1 cellular context compared by ENCODE assay signal in the genomic region with DNA sequence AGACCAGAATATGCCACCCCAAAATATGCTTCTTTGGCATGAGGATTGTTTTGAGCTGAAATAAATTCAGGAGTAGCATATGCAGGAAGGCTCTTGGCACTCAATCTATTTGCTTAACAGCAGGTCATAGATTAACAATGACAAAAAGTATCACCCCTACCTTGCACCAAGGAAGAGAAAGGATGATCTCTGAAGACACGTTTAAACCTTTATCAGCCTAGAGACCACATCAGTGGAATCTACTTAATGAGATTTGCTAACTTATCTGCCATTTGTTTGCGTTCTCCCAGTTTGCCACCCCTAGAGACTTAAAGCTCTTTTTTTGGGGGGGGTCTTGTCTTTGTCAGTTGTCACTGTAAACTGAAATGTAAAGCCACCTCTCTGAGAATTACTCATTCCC.
A peak's percentile ranks its signal among the peaks of the same experiment; 100 is the strongest.
TF ChIP-seq lines count a peak whose summit lies in the region.

No MANE protein-coding gene starts in this region.

TF ChIP-seq in GM23338, 12 proteins besides CTCF, POLR2A, EP300 and RAD21:
- TF ChIP-seq, protein P1, sequence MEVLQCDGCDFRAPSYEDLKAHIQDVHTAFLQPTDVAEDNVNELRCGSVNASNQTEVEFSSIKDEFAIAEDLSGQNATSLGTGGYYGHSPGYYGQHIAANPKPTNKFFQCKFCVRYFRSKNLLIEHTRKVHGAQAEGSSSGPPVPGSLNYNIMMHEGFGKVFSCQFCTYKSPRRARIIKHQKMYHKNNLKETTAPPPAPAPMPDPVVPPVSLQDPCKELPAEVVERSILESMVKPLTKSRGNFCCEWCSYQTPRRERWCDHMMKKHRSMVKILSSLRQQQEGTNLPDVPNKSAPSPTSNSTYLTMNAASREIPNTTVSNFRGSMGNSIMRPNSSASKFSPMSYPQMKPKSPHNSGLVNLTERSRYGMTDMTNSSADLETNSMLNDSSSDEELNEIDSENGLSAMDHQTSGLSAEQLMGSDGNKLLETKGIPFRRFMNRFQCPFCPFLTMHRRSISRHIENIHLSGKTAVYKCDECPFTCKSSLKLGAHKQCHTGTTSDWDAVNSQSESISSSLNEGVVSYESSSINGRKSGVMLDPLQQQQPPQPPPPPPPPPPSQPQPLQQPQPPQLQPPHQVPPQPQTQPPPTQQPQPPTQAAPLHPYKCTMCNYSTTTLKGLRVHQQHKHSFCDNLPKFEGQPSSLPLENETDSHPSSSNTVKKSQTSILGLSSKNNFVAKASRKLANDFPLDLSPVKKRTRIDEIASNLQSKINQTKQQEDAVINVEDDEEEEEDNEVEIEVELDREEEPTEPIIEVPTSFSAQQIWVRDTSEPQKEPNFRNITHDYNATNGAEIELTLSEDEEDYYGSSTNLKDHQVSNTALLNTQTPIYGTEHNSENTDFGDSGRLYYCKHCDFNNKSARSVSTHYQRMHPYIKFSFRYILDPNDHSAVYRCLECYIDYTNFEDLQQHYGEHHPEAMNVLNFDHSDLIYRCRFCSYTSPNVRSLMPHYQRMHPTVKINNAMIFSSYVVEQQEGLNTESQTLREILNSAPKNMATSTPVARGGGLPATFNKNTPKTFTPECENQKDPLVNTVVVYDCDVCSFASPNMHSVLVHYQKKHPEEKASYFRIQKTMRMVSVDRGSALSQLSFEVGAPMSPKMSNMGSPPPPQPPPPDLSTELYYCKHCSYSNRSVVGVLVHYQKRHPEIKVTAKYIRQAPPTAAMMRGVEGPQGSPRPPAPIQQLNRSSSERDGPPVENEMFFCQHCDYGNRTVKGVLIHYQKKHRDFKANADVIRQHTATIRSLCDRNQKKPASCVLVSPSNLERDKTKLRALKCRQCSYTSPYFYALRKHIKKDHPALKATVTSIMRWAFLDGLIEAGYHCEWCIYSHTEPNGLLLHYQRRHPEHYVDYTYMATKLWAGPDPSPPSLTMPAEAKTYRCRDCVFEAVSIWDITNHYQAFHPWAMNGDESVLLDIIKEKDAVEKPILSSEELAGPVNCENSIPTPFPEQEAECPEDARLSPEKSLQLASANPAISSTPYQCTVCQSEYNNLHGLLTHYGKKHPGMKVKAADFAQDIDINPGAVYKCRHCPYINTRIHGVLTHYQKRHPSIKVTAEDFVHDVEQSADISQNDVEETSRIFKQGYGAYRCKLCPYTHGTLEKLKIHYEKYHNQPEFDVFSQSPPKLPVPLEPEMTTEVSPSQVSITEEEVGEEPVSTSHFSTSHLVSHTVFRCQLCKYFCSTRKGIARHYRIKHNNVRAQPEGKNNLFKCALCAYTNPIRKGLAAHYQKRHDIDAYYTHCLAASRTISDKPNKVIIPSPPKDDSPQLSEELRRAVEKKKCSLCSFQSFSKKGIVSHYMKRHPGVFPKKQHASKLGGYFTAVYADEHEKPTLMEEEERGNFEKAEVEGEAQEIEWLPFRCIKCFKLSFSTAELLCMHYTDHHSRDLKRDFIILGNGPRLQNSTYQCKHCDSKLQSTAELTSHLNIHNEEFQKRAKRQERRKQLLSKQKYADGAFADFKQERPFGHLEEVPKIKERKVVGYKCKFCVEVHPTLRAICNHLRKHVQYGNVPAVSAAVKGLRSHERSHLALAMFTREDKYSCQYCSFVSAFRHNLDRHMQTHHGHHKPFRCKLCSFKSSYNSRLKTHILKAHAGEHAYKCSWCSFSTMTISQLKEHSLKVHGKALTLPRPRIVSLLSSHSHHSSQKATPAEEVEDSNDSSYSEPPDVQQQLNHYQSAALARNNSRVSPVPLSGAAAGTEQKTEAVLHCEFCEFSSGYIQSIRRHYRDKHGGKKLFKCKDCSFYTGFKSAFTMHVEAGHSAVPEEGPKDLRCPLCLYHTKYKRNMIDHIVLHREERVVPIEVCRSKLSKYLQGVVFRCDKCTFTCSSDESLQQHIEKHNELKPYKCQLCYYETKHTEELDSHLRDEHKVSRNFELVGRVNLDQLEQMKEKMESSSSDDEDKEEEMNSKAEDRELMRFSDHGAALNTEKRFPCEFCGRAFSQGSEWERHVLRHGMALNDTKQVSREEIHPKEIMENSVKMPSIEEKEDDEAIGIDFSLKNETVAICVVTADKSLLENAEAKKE (CRISPR knock-in tag; IDR thresholded peaks at IDR 0.05), result 0 out of 2 replicates have a peak, but pooled peaks have one; percentile 40
- TF ChIP-seq POLR2AphosphoS5 (IDR thresholded peaks at IDR 0.05; ENCODE audit: low read depth), result no peak
TF ChIP-seq in GM23338: peak in this region for 1.
